Comparison of ENCODE assay signal across 1 cellular context in the genomic region with DNA sequence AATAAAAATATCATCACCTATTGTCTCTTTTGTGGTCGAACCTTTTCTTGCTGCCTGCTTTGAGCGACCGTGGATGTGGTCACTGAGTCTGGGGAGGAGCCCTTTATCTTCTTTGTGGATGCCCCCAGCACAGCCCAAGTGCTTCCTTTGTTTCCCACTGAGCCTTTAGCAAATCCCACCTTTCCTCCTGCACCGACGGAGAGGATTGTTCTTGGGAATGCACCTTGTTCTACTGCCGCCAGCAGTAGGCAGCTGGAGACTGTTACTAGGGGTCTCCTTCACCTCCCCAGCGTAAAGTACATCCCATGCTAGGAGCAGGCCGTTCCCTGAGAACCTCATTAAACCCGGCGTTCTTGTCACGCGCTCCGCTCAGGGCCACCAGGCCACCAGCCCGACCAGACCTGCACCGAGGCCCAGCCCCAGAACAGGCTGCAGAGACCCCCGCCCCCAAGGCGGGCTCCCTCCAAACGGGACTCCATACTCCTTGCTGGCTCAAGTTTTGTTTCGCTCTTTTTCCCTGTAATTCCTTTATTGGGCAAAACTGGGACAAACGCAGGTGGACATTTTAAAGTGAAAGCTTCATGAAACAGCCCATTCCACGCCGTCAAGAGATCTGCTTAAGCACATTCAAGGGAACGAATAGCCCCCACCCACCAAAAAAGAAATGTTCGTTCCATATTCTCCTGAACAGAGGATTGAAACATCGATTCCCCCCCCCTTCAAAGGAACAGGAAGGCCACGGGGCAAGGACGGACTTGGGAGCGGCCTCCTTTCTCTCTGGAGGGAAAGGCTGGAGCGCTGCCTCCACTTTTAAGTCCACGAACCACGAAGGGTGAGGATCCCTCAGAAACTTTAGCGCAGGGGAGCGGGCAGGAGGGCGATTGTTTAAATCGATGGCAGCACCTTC.
A peak's percentile ranks its signal among the peaks of the same experiment; 100 is the strongest.
TF ChIP-seq lines count a peak whose summit lies in the region.

No MANE protein-coding gene starts in this region.

TF ChIP-seq in HepG2, 621 proteins besides CTCF, POLR2A, EP300 and RAD21 (continued from another document and continues in another):
- TF ChIP-seq, protein P1, sequence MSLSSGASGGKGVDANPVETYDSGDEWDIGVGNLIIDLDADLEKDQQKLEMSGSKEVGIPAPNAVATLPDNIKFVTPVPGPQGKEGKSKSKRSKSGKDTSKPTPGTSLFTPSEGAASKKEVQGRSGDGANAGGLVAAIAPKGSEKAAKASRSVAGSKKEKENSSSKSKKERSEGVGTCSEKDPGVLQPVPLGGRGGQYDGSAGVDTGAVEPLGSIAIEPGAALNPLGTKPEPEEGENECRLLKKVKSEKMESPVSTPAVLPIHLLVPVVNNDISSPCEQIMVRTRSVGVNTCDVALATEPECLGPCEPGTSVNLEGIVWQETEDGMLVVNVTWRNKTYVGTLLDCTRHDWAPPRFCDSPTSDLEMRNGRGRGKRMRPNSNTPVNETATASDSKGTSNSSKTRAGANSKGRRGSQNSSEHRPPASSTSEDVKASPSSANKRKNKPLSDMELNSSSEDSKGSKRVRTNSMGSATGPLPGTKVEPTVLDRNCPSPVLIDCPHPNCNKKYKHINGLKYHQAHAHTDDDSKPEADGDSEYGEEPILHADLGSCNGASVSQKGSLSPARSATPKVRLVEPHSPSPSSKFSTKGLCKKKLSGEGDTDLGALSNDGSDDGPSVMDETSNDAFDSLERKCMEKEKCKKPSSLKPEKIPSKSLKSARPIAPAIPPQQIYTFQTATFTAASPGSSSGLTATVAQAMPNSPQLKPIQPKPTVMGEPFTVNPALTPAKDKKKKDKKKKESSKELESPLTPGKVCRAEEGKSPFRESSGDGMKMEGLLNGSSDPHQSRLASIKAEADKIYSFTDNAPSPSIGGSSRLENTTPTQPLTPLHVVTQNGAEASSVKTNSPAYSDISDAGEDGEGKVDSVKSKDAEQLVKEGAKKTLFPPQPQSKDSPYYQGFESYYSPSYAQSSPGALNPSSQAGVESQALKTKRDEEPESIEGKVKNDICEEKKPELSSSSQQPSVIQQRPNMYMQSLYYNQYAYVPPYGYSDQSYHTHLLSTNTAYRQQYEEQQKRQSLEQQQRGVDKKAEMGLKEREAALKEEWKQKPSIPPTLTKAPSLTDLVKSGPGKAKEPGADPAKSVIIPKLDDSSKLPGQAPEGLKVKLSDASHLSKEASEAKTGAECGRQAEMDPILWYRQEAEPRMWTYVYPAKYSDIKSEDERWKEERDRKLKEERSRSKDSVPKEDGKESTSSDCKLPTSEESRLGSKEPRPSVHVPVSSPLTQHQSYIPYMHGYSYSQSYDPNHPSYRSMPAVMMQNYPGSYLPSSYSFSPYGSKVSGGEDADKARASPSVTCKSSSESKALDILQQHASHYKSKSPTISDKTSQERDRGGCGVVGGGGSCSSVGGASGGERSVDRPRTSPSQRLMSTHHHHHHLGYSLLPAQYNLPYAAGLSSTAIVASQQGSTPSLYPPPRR (CRISPR knock-in tag; IDR thresholded peaks at IDR 0.05; ENCODE audit: borderline replicate concordance): no peak
- no peak for TF ChIP-seq HNRNPK (IDR thresholded peaks at IDR 0.05; ENCODE audit: low read depth, low read length, poor library complexity, severe bottlenecking)
- no peak for TF ChIP-seq ZNF253 (CRISPR knock-in tag; IDR thresholded peaks at IDR 0.05; ENCODE audit: borderline replicate concordance)
- TF ChIP-seq, protein P2, sequence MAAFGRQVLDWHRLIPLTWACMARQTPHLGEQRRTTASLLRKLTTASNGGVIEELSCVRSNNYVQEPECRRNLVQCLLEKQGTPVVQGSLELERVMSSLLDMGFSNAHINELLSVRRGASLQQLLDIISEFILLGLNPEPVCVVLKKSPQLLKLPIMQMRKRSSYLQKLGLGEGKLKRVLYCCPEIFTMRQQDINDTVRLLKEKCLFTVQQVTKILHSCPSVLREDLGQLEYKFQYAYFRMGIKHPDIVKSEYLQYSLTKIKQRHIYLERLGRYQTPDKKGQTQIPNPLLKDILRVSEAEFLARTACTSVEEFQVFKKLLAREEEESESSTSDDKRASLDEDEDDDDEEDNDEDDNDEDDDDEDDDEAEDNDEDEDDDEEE (CRISPR knock-in tag; IDR thresholded peaks at IDR 0.05): peak; percentile 76
- TF ChIP-seq, protein P3, sequence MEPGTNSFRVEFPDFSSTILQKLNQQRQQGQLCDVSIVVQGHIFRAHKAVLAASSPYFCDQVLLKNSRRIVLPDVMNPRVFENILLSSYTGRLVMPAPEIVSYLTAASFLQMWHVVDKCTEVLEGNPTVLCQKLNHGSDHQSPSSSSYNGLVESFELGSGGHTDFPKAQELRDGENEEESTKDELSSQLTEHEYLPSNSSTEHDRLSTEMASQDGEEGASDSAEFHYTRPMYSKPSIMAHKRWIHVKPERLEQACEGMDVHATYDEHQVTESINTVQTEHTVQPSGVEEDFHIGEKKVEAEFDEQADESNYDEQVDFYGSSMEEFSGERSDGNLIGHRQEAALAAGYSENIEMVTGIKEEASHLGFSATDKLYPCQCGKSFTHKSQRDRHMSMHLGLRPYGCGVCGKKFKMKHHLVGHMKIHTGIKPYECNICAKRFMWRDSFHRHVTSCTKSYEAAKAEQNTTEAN (CRISPR knock-in tag; conservative IDR thresholded peaks at IDR 0.05): no peak
- TF ChIP-seq, protein P4, sequence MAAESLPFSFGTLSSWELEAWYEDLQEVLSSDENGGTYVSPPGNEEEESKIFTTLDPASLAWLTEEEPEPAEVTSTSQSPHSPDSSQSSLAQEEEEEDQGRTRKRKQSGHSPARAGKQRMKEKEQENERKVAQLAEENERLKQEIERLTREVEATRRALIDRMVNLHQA (CRISPR knock-in tag; IDR thresholded peaks at IDR 0.05): no peak
- TF ChIP-seq, protein P5, sequence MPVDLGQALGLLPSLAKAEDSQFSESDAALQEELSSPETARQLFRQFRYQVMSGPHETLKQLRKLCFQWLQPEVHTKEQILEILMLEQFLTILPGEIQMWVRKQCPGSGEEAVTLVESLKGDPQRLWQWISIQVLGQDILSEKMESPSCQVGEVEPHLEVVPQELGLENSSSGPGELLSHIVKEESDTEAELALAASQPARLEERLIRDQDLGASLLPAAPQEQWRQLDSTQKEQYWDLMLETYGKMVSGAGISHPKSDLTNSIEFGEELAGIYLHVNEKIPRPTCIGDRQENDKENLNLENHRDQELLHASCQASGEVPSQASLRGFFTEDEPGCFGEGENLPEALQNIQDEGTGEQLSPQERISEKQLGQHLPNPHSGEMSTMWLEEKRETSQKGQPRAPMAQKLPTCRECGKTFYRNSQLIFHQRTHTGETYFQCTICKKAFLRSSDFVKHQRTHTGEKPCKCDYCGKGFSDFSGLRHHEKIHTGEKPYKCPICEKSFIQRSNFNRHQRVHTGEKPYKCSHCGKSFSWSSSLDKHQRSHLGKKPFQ (CRISPR knock-in tag; IDR thresholded peaks at IDR 0.05; ENCODE audit: insufficient replicate concordance): no peak
- 0 out of 2 replicates have a peak, but pooled peaks have one; percentile 30 for TF ChIP-seq GTF2F1 (IDR thresholded peaks at IDR 0.05; ENCODE audit: low read length)
- TF ChIP-seq PLRG1 (conservative IDR thresholded peaks at IDR 0.05): no peak
- no peak for TF ChIP-seq NCOA5 (CRISPR knock-in tag; IDR thresholded peaks at IDR 0.05)
- TF ChIP-seq KDM3A (CRISPR knock-in tag; IDR thresholded peaks at IDR 0.05; ENCODE audit: low read depth): no peak
- TF ChIP-seq, protein P6, sequence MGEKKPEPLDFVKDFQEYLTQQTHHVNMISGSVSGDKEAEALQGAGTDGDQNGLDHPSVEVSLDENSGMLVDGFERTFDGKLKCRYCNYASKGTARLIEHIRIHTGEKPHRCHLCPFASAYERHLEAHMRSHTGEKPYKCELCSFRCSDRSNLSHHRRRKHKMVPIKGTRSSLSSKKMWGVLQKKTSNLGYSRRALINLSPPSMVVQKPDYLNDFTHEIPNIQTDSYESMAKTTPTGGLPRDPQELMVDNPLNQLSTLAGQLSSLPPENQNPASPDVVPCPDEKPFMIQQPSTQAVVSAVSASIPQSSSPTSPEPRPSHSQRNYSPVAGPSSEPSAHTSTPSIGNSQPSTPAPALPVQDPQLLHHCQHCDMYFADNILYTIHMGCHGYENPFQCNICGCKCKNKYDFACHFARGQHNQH (CRISPR knock-in tag; IDR thresholded peaks at IDR 0.05): peak; percentile 38; the same call in 1 of the 2 replicates
- TF ChIP-seq, protein P7, sequence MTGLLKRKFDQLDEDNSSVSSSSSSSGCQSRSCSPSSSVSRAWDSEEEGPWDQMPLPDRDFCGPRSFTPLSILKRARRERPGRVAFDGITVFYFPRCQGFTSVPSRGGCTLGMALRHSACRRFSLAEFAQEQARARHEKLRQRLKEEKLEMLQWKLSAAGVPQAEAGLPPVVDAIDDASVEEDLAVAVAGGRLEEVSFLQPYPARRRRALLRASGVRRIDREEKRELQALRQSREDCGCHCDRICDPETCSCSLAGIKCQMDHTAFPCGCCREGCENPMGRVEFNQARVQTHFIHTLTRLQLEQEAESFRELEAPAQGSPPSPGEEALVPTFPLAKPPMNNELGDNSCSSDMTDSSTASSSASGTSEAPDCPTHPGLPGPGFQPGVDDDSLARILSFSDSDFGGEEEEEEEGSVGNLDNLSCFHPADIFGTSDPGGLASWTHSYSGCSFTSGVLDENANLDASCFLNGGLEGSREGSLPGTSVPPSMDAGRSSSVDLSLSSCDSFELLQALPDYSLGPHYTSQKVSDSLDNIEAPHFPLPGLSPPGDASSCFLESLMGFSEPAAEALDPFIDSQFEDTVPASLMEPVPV (CRISPR knock-in tag; IDR thresholded peaks at IDR 0.05): no peak; the same call in 1 of the 2 replicates
- TF ChIP-seq NFE2L1 (CRISPR knock-in tag; IDR thresholded peaks at IDR 0.05; ENCODE audit: borderline replicate concordance): no peak
- TF ChIP-seq, protein P8, sequence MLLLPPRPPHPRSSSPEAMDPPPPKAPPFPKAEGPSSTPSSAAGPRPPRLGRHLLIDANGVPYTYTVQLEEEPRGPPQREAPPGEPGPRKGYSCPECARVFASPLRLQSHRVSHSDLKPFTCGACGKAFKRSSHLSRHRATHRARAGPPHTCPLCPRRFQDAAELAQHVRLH (CRISPR knock-in tag; IDR thresholded peaks at IDR 0.05; ENCODE audit: borderline replicate concordance, low read depth): no peak
- TF ChIP-seq, protein P9, sequence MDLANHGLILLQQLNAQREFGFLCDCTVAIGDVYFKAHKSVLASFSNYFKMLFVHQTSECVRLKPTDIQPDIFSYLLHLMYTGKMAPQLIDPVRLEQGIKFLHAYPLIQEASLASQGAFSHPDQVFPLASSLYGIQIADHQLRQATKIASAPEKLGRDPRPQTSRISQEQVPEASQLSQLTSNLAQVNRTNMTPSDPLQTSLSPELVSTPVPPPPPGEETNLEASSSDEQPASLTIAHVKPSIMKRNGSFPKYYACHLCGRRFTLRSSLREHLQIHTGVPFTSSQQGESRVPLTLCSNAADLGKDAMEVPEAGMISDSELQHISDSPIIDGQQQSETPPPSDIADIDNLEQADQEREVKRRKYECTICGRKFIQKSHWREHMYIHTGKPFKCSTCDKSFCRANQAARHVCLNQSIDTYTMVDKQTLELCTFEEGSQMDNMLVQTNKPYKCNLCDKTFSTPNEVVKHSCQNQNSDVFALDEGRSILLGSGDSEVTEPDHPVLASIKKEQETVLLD (CRISPR knock-in tag; IDR thresholded peaks at IDR 0.05; ENCODE audit: low read depth): no peak
- TF ChIP-seq ZNF33B (CRISPR knock-in tag; IDR thresholded peaks at IDR 0.05): no peak
- TF ChIP-seq NFKBIZ (CRISPR knock-in tag; IDR thresholded peaks at IDR 0.05): peak; percentile 16; the same call in 1 of the 2 replicates
- TF ChIP-seq, protein P10, sequence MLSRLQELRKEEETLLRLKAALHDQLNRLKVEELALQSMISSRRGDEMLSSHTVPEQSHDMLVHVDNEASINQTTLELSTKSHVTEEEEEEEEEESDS (CRISPR knock-in tag; IDR thresholded peaks at IDR 0.05; ENCODE audit: borderline replicate concordance): no peak
- no peak; the same call in 1 of the 2 replicates for TF ChIP-seq ZNF782 (CRISPR knock-in tag; IDR thresholded peaks at IDR 0.05; ENCODE audit: borderline replicate concordance)
- 0 out of 2 replicates have a peak, but pooled peaks have one; percentile 9 for TF ChIP-seq CREM (IDR thresholded peaks at IDR 0.05)
- TF ChIP-seq CREM (CRISPR knock-in tag; IDR thresholded peaks at IDR 0.05): no peak
- TF ChIP-seq HDAC6 (IDR thresholded peaks at IDR 0.05; ENCODE audit: low read depth, low read length): no peak
- TF ChIP-seq, protein P11, sequence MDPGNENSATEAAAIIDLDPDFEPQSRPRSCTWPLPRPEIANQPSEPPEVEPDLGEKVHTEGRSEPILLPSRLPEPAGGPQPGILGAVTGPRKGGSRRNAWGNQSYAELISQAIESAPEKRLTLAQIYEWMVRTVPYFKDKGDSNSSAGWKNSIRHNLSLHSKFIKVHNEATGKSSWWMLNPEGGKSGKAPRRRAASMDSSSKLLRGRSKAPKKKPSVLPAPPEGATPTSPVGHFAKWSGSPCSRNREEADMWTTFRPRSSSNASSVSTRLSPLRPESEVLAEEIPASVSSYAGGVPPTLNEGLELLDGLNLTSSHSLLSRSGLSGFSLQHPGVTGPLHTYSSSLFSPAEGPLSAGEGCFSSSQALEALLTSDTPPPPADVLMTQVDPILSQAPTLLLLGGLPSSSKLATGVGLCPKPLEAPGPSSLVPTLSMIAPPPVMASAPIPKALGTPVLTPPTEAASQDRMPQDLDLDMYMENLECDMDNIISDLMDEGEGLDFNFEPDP (CRISPR knock-in tag; conservative IDR thresholded peaks at IDR 0.05): 0 out of 2 replicates have a peak, but pooled peaks have one; percentile 90
- TF ChIP-seq GFI1 (CRISPR knock-in tag; IDR thresholded peaks at IDR 0.05; ENCODE audit: borderline replicate concordance): no peak
- 0 out of 2 replicates have a peak, but pooled peaks have one; percentile 33 for TF ChIP-seq PCBP1 (IDR thresholded peaks at IDR 0.05; ENCODE audit: borderline replicate concordance, low read depth, low read length)
- TF ChIP-seq SMARCC2 (IDR thresholded peaks at IDR 0.05): no peak
- no peak for TF ChIP-seq RCOR2 (CRISPR knock-in tag; IDR thresholded peaks at IDR 0.05)
- TF ChIP-seq ZNF891 (CRISPR knock-in tag; IDR thresholded peaks at IDR 0.05): no peak
- no peak; the same call in 1 of the 2 replicates for TF ChIP-seq GABPB1 (CRISPR knock-in tag; IDR thresholded peaks at IDR 0.05)
- TF ChIP-seq FOXJ3 (CRISPR knock-in tag; IDR thresholded peaks at IDR 0.05; ENCODE audit: borderline replicate concordance): no peak
- TF ChIP-seq, protein P12, sequence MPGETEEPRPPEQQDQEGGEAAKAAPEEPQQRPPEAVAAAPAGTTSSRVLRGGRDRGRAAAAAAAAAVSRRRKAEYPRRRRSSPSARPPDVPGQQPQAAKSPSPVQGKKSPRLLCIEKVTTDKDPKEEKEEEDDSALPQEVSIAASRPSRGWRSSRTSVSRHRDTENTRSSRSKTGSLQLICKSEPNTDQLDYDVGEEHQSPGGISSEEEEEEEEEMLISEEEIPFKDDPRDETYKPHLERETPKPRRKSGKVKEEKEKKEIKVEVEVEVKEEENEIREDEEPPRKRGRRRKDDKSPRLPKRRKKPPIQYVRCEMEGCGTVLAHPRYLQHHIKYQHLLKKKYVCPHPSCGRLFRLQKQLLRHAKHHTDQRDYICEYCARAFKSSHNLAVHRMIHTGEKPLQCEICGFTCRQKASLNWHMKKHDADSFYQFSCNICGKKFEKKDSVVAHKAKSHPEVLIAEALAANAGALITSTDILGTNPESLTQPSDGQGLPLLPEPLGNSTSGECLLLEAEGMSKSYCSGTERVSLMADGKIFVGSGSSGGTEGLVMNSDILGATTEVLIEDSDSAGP (CRISPR knock-in tag; IDR thresholded peaks at IDR 0.05; ENCODE audit: borderline replicate concordance): no peak; the same call in 1 of the 2 replicates
- TF ChIP-seq ZNF552 (CRISPR knock-in tag; IDR thresholded peaks at IDR 0.05; ENCODE audit: borderline replicate concordance): no peak; the same call in 1 of the 2 replicates
- TF ChIP-seq NFIC (IDR thresholded peaks at IDR 0.05; ENCODE audit: low read length): no peak; the same call in 1 of the 2 replicates
- TF ChIP-seq, protein P13, sequence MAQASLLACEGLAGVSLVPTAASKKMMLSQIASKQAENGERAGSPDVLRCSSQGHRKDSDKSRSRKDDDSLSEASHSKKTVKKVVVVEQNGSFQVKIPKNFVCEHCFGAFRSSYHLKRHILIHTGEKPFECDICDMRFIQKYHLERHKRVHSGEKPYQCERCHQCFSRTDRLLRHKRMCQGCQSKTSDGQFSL (CRISPR knock-in tag; IDR thresholded peaks at IDR 0.05): peak; percentile 41; the same call in 1 of the 2 replicates
- TF ChIP-seq NFATC3 (CRISPR knock-in tag; IDR thresholded peaks at IDR 0.05): no peak
- no peak for TF ChIP-seq HNRNPH1 (optimal IDR thresholded peaks at IDR 0.05; ENCODE audit: low read depth, low read length)
